ENCODE assay signal across 8 cellular contexts in the genomic region with DNA sequence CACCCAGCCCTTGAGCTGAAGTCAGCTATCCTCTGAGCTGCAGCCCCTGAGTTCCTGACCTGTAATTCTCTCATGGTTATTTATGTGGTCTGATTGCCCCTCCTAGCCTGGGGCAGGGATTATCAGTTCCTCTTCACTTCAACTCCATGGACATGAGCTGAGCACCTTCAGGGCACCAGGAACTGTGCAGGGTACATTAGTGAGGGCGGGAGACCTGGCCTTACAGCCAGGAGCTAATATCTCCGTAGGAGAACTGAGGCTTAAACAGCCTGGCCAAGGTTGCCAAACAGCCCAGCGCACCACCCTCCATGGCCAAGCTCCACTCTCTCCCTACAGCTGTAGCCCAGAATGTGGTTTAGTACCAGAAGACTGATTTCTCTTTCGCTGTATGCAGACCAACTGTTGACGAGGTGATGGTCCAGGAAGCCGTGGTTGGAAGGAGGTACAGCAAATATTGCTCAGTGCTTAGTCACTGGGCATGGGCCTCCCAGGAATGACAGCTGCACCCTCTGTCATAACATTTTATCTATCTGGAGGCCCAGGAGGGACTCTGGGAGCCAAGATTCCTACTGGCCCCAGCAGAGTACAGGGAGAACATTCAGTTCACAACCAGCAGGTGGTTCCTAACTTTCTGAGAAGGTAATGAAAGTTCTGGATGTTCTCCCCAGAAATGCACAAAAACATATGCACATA.
A peak's percentile ranks its signal among the peaks of the same experiment; 100 is the strongest.
DNase-seq lines count a peak whose midpoint lies in the region; ATAC-seq lines count a peak whose summit lies in the region.

No MANE protein-coding gene starts in this region.

- peaks cover 28% of the 10 kb centered on the region for H3K27me3 Mint-ChIP-seq in activated T-helper 17 cell treated with anti-CD3 and anti-CD28 coated beads, Interleukin-2, amount 50 U/mL, for 72 hours

- H3K36me3 Mint-ChIP-seq in activated T-helper 17 cell treated with anti-CD3 and anti-CD28 coated beads, Interleukin-2, amount 50 U/mL, for 72 hours (ENCODE audit: low read depth) = no peaks in the 10 kb centered on the region

- H3K9me3 Mint-ChIP-seq in activated T-helper 17 cell treated with anti-CD3 and anti-CD28 coated beads, Interleukin-2, amount 50 U/mL, for 72 hours = no peaks in the 10 kb centered on the region

- no peaks in the 10 kb centered on the region for H3K4me1 Mint-ChIP-seq in activated T-helper 17 cell treated with anti-CD3 and anti-CD28 coated beads, Interleukin-2, amount 50 U/mL, for 72 hours

- H3K4me3 Mint-ChIP-seq in activated T-helper 17 cell treated with anti-CD3 and anti-CD28 coated beads, Interleukin-2, amount 50 U/mL, for 72 hours = no peak overlapping the region

- peak; percentile 75 for ATAC-seq in activated T-helper 17 cell treated with anti-CD3 and anti-CD28 coated beads, Interleukin-2, amount 50 U/mL, for 72 hours (replicated peaks)
- ATAC-seq in GM19452 (IDR thresholded peaks at IDR 0.05; ENCODE audit: unreplicated experiment) (no peak), HG03039 (IDR thresholded peaks at IDR 0.05; ENCODE audit: unreplicated experiment) (no peak)

- DNase-seq in AG20443 (ENCODE audit: low spot score) (peak; percentile 92), HS-27A (ENCODE audit: low read depth) (peak; percentile 98), kidney glomerular epithelial cell (lab: John Stamatoyannopoulos, UW) (peak; percentile 76), NCI-H1694 (lab: John Stamatoyannopoulos, UW) (no peak)
- DNase-seq in activated effector memory CD4-positive, alpha-beta T cell treated with Interleukin-2 at 50 U/mL for 16 hours = no peak

- no peak overlapping the region for H3K27ac Mint-ChIP-seq in activated T-helper 17 cell treated with anti-CD3 and anti-CD28 coated beads, Interleukin-2, amount 50 U/mL, for 72 hours

Comparison
In these comparisons a context has a peak if more than half of its experiments do, and no peak if none do; other contexts are left out.
1. DNase-seq: peak in AG20443 (single experiment), HS-27A (single experiment) and kidney glomerular epithelial cell (single experiment); none in activated effector memory CD4-positive, alpha-beta T cell treated with Interleukin-2 at 50 U/mL for 16 hours (single experiment) and NCI-H1694 (single experiment).